23 cellular contexts compared by ENCODE assay signal in genomic region chr10:29530112-29530976, GRCh38.
A peak's percentile ranks its signal among the peaks of the same experiment; 100 is the strongest.
DNase-seq lines count a peak whose midpoint lies in the region; ATAC-seq and TF ChIP-seq lines count a peak whose summit lies in the region.
"Had no signal": no experiment of that assay in that cellular context is flagged by ENCODE, and none has a peak within 500 bp of the region (broad histone marks: within the 10 kb centered on the region; RNA-seq: fewer than 3 reads in every experiment).

No MANE protein-coding gene starts in this region.

- ATAC-seq in Right ventricle myocardium inferior: no peak
- ATAC-seq in WTC11: no peak
- ATAC-seq in HG02973 (IDR thresholded peaks at IDR 0.05; ENCODE audit: unreplicated experiment): no peak
- ATAC-seq: natural killer cell treated with Interleukin-12 subunit alpha and Interleukin-12 subunit beta and Interleukin-15 and Interleukin-18, amount 100 ng/mL, for 72 hours; sciatic nerve; stimulated activated naive B cell treated with anti-CD40 and anti-IgM and Interleukin-4, amounts not matched to agents 10 μg/mL and 1 μg/mL and 100 μg/mL, for 72 hours had no signal

- H3K36me3 ChIP-seq in left ventricle myocardium inferior: peaks cover 56% of the 10 kb centered on the region
- H3K36me3 ChIP-seq: uterus had no signal

- no peaks in the 10 kb centered on the region for H3K9me3 ChIP-seq in left ventricle myocardium inferior (replicated peaks)
- H3K9me3 ChIP-seq: uterus had no signal

- H3K27ac Mint-ChIP-seq in WTC11 (no peak overlapping the region), nephron progenitor cell (peak overlapping the region; percentile 76)
- H3K27ac Mint-ChIP-seq: CD4-positive, CD25-positive, alpha-beta regulatory T cell; natural killer cell treated with Interleukin-12 subunit alpha and Interleukin-12 subunit beta and Interleukin-15 and Interleukin-18, amount 100 ng/mL, for 72 hours; stimulated activated naive B cell treated with anti-CD40 and anti-IgM and Interleukin-4, amounts not matched to agents 10 μg/mL and 1 μg/mL and 100 μg/mL, for 72 hours had no signal

- H3K27me3 Mint-ChIP-seq in WTC11 (ENCODE audit: low read depth): no peaks in the 10 kb centered on the region
- no peaks in the 10 kb centered on the region for H3K27me3 Mint-ChIP-seq in nephron progenitor cell (ENCODE audit: low read depth, poor library complexity)
- H3K27me3 Mint-ChIP-seq: natural killer cell treated with Interleukin-12 subunit alpha and Interleukin-12 subunit beta and Interleukin-15 and Interleukin-18, amount 100 ng/mL, for 72 hours had no signal

- H3K27me3 ChIP-seq in left ventricle myocardium inferior (ENCODE audit: low read depth): no peaks in the 10 kb centered on the region
- H3K27me3 ChIP-seq: uterus had no signal

- H3K4me1 ChIP-seq in left ventricle myocardium inferior: peaks cover 25% of the 10 kb centered on the region

- DNase-seq in left ventricle myocardium inferior (no peak), Right ventricle myocardium inferior (ENCODE audit: missing footprints) (no peak), WTC11 (ENCODE audit: low spot score) (no peak), nephron progenitor cell (no peak), NCI-H1048 (lab: John Stamatoyannopoulos, UW) (no peak), KG1 (lab: John Stamatoyannopoulos, UW) (no peak), NCI-H2196 treated with DMSO at 0.1 percent for 48 hours (lab: John Stamatoyannopoulos, UW; ENCODE audit: unreplicated experiment) (no peak)
- DNase-seq: activated CD4-positive, alpha-beta T cell treated with anti-CD3 and anti-CD28 coated beads for 4 hours; activated gamma-delta T cell treated with Interleukin-2 at 50 U/mL for 16 hours; activated T-cell treated with anti-CD3 and anti-CD28 coated beads, Interleukin-2, amount 50 U/mL, for 1 hour; CD4-positive, CD25-positive, alpha-beta regulatory T cell; DMS 273 treated with DMSO at 0.1 percent for 48 hours; EL; NCI-H1105; NCI-H2081; Right ventricle myocardium superior; stimulated activated naive B cell treated with anti-CD40 and anti-IgM and Interleukin-4, amounts not matched to agents 10 μg/mL and 1 μg/mL and 100 μg/mL, for 72 hours; T-helper 2 cell; uterus had no signal

- H3K4me1 Mint-ChIP-seq in WTC11 (peaks cover 30% of the 10 kb centered on the region), nephron progenitor cell (peaks cover 26% of the 10 kb centered on the region)
- H3K4me1 Mint-ChIP-seq: CD4-positive, CD25-positive, alpha-beta regulatory T cell; stimulated activated naive B cell treated with anti-CD40 and anti-IgM and Interleukin-4, amounts not matched to agents 10 μg/mL and 1 μg/mL and 100 μg/mL, for 72 hours had no signal

- peak overlapping the region; percentile 18 for H3K27ac ChIP-seq in left ventricle myocardium inferior (replicated peaks)
- H3K27ac ChIP-seq: parathyroid adenoma, uterus had no signal

- CTCF ChIA-PET in WTC11 (lab: Charles Lee): interaction anchor here (0.7 to 2.0 kb wide), 3 partner anchors 13 to 34 kb away, joined by 3 to 7 read pairs (median 5); no protein-coding TSS in a partner anchor

- H3K9me3 Mint-ChIP-seq in WTC11 (no peaks in the 10 kb centered on the region), nephron progenitor cell (no peaks in the 10 kb centered on the region)
- H3K9me3 Mint-ChIP-seq: CD4-positive, CD25-positive, alpha-beta regulatory T cell; natural killer cell treated with Interleukin-12 subunit alpha and Interleukin-12 subunit beta and Interleukin-15 and Interleukin-18, amount 100 ng/mL, for 72 hours; stimulated activated naive B cell treated with anti-CD40 and anti-IgM and Interleukin-4, amounts not matched to agents 10 μg/mL and 1 μg/mL and 100 μg/mL, for 72 hours had no signal

- H3K4me3 ChIP-seq in left ventricle myocardium inferior: no peak overlapping the region
- H3K4me3 ChIP-seq: uterus had no signal

- TF ChIP-seq CTCF in left ventricle myocardium inferior (IDR thresholded peaks at IDR 0.05; ENCODE audit: borderline replicate concordance) (no peak), WTC11 (IDR thresholded peaks at IDR 0.05) (no peak), nephron progenitor cell (IDR thresholded peaks at IDR 0.05) (no peak)

- H3K36me3 Mint-ChIP-seq in WTC11 (peaks cover 24% of the 10 kb centered on the region), nephron progenitor cell (ENCODE audit: low read depth) (peaks cover 57% of the 10 kb centered on the region)
- H3K36me3 Mint-ChIP-seq: natural killer cell treated with Interleukin-12 subunit alpha and Interleukin-12 subunit beta and Interleukin-15 and Interleukin-18, amount 100 ng/mL, for 72 hours; stimulated activated naive B cell treated with anti-CD40 and anti-IgM and Interleukin-4, amounts not matched to agents 10 μg/mL and 1 μg/mL and 100 μg/mL, for 72 hours had no signal

- POLR2A ChIA-PET in WTC11 (lab: Charles Lee): no interaction called here

- intact Hi-C loops in left ventricle myocardium inferior (cut with micrococcal nuclease): no loop called here
- intact Hi-C loops in Right ventricle myocardium inferior (cut with DNase I): loop anchor here (10.0 kb wide), 1 partner anchor 324 kb away; no protein-coding TSS in a partner anchor

- no peak overlapping the region for H3K4me3 Mint-ChIP-seq in WTC11
- no peak overlapping the region for H3K4me3 Mint-ChIP-seq in nephron progenitor cell
- H3K4me3 Mint-ChIP-seq: CD4-positive, CD25-positive, alpha-beta regulatory T cell; natural killer cell treated with Interleukin-12 subunit alpha and Interleukin-12 subunit beta and Interleukin-15 and Interleukin-18, amount 100 ng/mL, for 72 hours; stimulated activated naive B cell treated with anti-CD40 and anti-IgM and Interleukin-4, amounts not matched to agents 10 μg/mL and 1 μg/mL and 100 μg/mL, for 72 hours had no signal

TF ChIP-seq in WTC11, 78 proteins besides CTCF, POLR2A, EP300 and RAD21:
- TF ChIP-seq PRRX2 (CRISPR knock-in tag; IDR thresholded peaks at IDR 0.05) (no peak), OVOL2 (CRISPR knock-in tag; IDR thresholded peaks at IDR 0.05; ENCODE audit: borderline replicate concordance) (no peak), GTF2I (CRISPR knock-in tag; conservative IDR thresholded peaks at IDR 0.05) (peak; percentile 76; the same call in 1 of the 2 replicates), FOXP1 (CRISPR knock-in tag; IDR thresholded peaks at IDR 0.05; ENCODE audit: borderline replicate concordance) (no peak), GRHL2 (CRISPR knock-in tag; IDR thresholded peaks at IDR 0.05; ENCODE audit: insufficient replicate concordance, severe bottlenecking) (no peak), ERG (CRISPR knock-in tag; IDR thresholded peaks at IDR 0.05) (no peak), ZNF121 (CRISPR knock-in tag; IDR thresholded peaks at IDR 0.05) (peak; percentile 91), SMAD4 (CRISPR knock-in tag; IDR thresholded peaks at IDR 0.05) (no peak), EMX1 (CRISPR knock-in tag; IDR thresholded peaks at IDR 0.05) (no peak), RORB (CRISPR knock-in tag; IDR thresholded peaks at IDR 0.05) (no peak), STAT6 (CRISPR knock-in tag; conservative IDR thresholded peaks at IDR 0.05; ENCODE audit: low read depth) (no peak), ZNF396 (CRISPR knock-in tag; IDR thresholded peaks at IDR 0.05; ENCODE audit: borderline replicate concordance) (no peak)
